ENCODE assay signal across 12 cellular contexts in genomic region chr14:36301159-36301558, GRCh38.
"Had no signal": no experiment of that assay in that cellular context is flagged by ENCODE, and none has a peak within 500 bp of the region (broad histone marks: within the 10 kb centered on the region; RNA-seq: fewer than 3 reads in every experiment).

No MANE protein-coding gene starts in this region.

- H3K27me3 ChIP-seq: brain microvascular endothelial cell, heart left ventricle, tibial artery, vagina had no signal

- FAIRE-seq: frontal cortex, islet of Langerhans, small intestine had no signal

- DNase-seq: activated CD8-positive, alpha-beta memory T cell treated with anti-CD3 and anti-CD28 coated beads, Interleukin-2, amount 50 U/mL, for 4 hours; activated CD8-positive, alpha-beta T cell treated with anti-CD3 and anti-CD28 coated beads for 36 hours; activated naive CD4-positive, alpha-beta T cell treated with anti-CD3 and anti-CD28 coated beads for 36 hours; brain microvascular endothelial cell; heart left ventricle; small intestine; T-cell; T1000; tibial artery had no signal

- H3K4me1 ChIP-seq: heart left ventricle, vagina had no signal

- H3K9me3 ChIP-seq: heart left ventricle, tibial artery, vagina had no signal

- H3K27ac ChIP-seq: brain microvascular endothelial cell, heart left ventricle, tibial artery, vagina had no signal

- H3K4me3 ChIP-seq: heart left ventricle, tibial artery, vagina had no signal
